Comparison of ENCODE assay signal across 1 cellular context in genomic region chr6:137914530-137915193, GRCh38.
TF ChIP-seq lines count a peak whose summit lies in the region.

No MANE protein-coding gene starts in this region.

TF ChIP-seq in K562, 482 proteins besides CTCF, POLR2A, EP300 and RAD21 (continued from another document and continues in another):
- TF ChIP-seq RERE (CRISPR knock-in tag; IDR thresholded peaks at IDR 0.05; ENCODE audit: borderline replicate concordance) (no peak), YY1 (IDR thresholded peaks at IDR 0.05; ENCODE audit: borderline replicate concordance in 1 of 3, control insufficient read depth in 1 of 3, extremely low read depth in 1 of 3, insufficient read depth in 3 of 3, insufficient read length in 1 of 3, insufficient replicate concordance in 2 of 3, low read depth in 1 of 3, low read length in 2 of 3) (no peak), ZNF76 (CRISPR knock-in tag; IDR thresholded peaks at IDR 0.05; ENCODE audit: borderline replicate concordance) (no peak), STAT5B (CRISPR knock-in tag; IDR thresholded peaks at IDR 0.05) (no peak), ZNF785 (CRISPR knock-in tag; IDR thresholded peaks at IDR 0.05) (no peak), TAL1 (IDR thresholded peaks at IDR 0.05) (peak; percentile 62), ESRRA (IDR thresholded peaks at IDR 0.05; ENCODE audit: borderline replicate concordance, low read depth) (0 out of 2 replicates have a peak, but pooled peaks have one; percentile 10), TOE1 (IDR thresholded peaks at IDR 0.05; ENCODE audit: borderline replicate concordance) (0 out of 2 replicates have a peak, but pooled peaks have one; percentile 16), TOE1 (CRISPR knock-in tag; IDR thresholded peaks at IDR 0.05; ENCODE audit: borderline replicate concordance, low read depth) (no peak), MCM3 (IDR thresholded peaks at IDR 0.05) (no peak), POLR2B (IDR thresholded peaks at IDR 0.05; ENCODE audit: low read depth, partially characterized antibody) (no peak), MYBL2 (IDR thresholded peaks at IDR 0.05; ENCODE audit: low read depth) (no peak), MYBL2 (CRISPR knock-in tag; IDR thresholded peaks at IDR 0.05; ENCODE audit: borderline replicate concordance) (no peak), FOXK1 (CRISPR knock-in tag; IDR thresholded peaks at IDR 0.05; ENCODE audit: borderline replicate concordance) (no peak), BRCA1 (IDR thresholded peaks at IDR 0.05) (no peak), BRCA1 (CRISPR knock-in tag; IDR thresholded peaks at IDR 0.05) (no peak), TEAD2 (tag; IDR thresholded peaks at IDR 0.05) (no peak), IFI16 (CRISPR knock-in tag; IDR thresholded peaks at IDR 0.05) (no peak), OTX1 (CRISPR knock-in tag; IDR thresholded peaks at IDR 0.05) (no peak), CBX1 (IDR thresholded peaks at IDR 0.05; ENCODE audit: low read depth) (no peak), CBX8 (IDR thresholded peaks at IDR 0.05; ENCODE audit: borderline replicate concordance, extremely low read depth, low read depth, low read length, poor library complexity, severe bottlenecking) (no peak), CEBPB (tag; IDR thresholded peaks at IDR 0.05) (no peak), ZNF445 (CRISPR knock-in tag; IDR thresholded peaks at IDR 0.05; ENCODE audit: low read depth) (no peak), FOXJ3 (CRISPR knock-in tag; IDR thresholded peaks at IDR 0.05) (no peak), C11orf30 (IDR thresholded peaks at IDR 0.05; ENCODE audit: low read depth) (peak; percentile 20; the same call in 1 of the 2 replicates), MCM7 (IDR thresholded peaks at IDR 0.05) (no peak), ZNF212 (CRISPR knock-in tag; IDR thresholded peaks at IDR 0.05) (no peak), KDM1A (IDR thresholded peaks at IDR 0.05) (peak; percentile 46 to 73; a peak in 3 of 4 replicates), PHB2 (IDR thresholded peaks at IDR 0.05; ENCODE audit: low read depth) (no peak), MBD1 (CRISPR knock-in tag; IDR thresholded peaks at IDR 0.05) (no peak), ZNF764 (CRISPR knock-in tag; IDR thresholded peaks at IDR 0.05; ENCODE audit: low read depth) (no peak), MNT (conservative IDR thresholded peaks at IDR 0.05) (no peak), ZKSCAN3 (CRISPR knock-in tag; IDR thresholded peaks at IDR 0.05) (0 out of 2 replicates have a peak, but pooled peaks have one; percentile 7), ZNF347 (CRISPR knock-in tag; IDR thresholded peaks at IDR 0.05; ENCODE audit: low read depth) (no peak), CCNT2 (IDR thresholded peaks at IDR 0.05; ENCODE audit: borderline replicate concordance, extremely low read depth, insufficient read length, low read depth, low read length) (peak; percentile 19), KAT7 (CRISPR knock-in tag; IDR thresholded peaks at IDR 0.05; ENCODE audit: borderline replicate concordance) (no peak), TCF7 (IDR thresholded peaks at IDR 0.05; ENCODE audit: borderline replicate concordance) (no peak)
- TF ChIP-seq, protein P1, sequence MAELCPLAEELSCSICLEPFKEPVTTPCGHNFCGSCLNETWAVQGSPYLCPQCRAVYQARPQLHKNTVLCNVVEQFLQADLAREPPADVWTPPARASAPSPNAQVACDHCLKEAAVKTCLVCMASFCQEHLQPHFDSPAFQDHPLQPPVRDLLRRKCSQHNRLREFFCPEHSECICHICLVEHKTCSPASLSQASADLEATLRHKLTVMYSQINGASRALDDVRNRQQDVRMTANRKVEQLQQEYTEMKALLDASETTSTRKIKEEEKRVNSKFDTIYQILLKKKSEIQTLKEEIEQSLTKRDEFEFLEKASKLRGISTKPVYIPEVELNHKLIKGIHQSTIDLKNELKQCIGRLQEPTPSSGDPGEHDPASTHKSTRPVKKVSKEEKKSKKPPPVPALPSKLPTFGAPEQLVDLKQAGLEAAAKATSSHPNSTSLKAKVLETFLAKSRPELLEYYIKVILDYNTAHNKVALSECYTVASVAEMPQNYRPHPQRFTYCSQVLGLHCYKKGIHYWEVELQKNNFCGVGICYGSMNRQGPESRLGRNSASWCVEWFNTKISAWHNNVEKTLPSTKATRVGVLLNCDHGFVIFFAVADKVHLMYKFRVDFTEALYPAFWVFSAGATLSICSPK (IDR thresholded peaks at IDR 0.05; ENCODE audit: borderline replicate concordance) = no peak; the same call in 1 of the 2 replicates
- TF ChIP-seq, protein P2, sequence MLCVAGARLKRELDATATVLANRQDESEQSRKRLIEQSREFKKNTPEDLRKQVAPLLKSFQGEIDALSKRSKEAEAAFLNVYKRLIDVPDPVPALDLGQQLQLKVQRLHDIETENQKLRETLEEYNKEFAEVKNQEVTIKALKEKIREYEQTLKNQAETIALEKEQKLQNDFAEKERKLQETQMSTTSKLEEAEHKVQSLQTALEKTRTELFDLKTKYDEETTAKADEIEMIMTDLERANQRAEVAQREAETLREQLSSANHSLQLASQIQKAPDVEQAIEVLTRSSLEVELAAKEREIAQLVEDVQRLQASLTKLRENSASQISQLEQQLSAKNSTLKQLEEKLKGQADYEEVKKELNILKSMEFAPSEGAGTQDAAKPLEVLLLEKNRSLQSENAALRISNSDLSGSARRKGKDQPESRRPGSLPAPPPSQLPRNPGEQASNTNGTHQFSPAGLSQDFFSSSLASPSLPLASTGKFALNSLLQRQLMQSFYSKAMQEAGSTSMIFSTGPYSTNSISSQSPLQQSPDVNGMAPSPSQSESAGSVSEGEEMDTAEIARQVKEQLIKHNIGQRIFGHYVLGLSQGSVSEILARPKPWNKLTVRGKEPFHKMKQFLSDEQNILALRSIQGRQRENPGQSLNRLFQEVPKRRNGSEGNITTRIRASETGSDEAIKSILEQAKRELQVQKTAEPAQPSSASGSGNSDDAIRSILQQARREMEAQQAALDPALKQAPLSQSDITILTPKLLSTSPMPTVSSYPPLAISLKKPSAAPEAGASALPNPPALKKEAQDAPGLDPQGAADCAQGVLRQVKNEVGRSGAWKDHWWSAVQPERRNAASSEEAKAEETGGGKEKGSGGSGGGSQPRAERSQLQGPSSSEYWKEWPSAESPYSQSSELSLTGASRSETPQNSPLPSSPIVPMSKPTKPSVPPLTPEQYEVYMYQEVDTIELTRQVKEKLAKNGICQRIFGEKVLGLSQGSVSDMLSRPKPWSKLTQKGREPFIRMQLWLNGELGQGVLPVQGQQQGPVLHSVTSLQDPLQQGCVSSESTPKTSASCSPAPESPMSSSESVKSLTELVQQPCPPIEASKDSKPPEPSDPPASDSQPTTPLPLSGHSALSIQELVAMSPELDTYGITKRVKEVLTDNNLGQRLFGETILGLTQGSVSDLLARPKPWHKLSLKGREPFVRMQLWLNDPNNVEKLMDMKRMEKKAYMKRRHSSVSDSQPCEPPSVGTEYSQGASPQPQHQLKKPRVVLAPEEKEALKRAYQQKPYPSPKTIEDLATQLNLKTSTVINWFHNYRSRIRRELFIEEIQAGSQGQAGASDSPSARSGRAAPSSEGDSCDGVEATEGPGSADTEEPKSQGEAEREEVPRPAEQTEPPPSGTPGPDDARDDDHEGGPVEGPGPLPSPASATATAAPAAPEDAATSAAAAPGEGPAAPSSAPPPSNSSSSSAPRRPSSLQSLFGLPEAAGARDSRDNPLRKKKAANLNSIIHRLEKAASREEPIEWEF (CRISPR knock-in tag; IDR thresholded peaks at IDR 0.05) = 0 out of 2 replicates have a peak, but pooled peaks have one; percentile 42
- TF ChIP-seq, protein P3, sequence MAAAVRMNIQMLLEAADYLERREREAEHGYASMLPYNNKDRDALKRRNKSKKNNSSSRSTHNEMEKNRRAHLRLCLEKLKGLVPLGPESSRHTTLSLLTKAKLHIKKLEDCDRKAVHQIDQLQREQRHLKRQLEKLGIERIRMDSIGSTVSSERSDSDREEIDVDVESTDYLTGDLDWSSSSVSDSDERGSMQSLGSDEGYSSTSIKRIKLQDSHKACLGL (CRISPR knock-in tag; IDR thresholded peaks at IDR 0.05; ENCODE audit: borderline replicate concordance, poor library complexity, severe bottlenecking) = no peak
- TF ChIP-seq, protein P4, sequence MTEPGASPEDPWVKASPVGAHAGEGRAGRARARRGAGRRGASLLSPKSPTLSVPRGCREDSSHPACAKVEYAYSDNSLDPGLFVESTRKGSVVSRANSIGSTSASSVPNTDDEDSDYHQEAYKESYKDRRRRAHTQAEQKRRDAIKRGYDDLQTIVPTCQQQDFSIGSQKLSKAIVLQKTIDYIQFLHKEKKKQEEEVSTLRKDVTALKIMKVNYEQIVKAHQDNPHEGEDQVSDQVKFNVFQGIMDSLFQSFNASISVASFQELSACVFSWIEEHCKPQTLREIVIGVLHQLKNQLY (CRISPR knock-in tag; conservative IDR thresholded peaks at IDR 0.05) = 0 out of 4 replicates have a peak, but pooled peaks of 1 of the 2 experiments have one; percentile 7
- TF ChIP-seq, protein P5, sequence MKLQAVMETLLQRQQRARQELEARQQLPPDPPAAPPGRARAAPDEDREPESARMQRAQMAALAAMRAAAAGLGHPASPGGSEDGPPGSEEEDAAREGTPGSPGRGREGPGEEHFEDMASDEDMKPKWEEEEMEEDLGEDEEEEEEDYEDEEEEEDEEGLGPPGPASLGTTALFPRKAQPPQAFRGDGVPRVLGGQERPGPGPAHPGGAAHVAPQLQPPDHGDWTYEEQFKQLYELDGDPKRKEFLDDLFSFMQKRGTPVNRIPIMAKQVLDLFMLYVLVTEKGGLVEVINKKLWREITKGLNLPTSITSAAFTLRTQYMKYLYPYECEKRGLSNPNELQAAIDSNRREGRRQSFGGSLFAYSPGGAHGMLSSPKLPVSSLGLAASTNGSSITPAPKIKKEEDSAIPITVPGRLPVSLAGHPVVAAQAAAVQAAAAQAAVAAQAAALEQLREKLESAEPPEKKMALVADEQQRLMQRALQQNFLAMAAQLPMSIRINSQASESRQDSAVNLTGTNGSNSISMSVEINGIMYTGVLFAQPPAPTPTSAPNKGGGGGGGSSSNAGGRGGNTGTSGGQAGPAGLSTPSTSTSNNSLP (IDR thresholded peaks at IDR 0.05; ENCODE audit: borderline replicate concordance, low read depth, low read length) = peak; percentile 61; the same call in 1 of the 2 replicates
- TF ChIP-seq, protein P6, sequence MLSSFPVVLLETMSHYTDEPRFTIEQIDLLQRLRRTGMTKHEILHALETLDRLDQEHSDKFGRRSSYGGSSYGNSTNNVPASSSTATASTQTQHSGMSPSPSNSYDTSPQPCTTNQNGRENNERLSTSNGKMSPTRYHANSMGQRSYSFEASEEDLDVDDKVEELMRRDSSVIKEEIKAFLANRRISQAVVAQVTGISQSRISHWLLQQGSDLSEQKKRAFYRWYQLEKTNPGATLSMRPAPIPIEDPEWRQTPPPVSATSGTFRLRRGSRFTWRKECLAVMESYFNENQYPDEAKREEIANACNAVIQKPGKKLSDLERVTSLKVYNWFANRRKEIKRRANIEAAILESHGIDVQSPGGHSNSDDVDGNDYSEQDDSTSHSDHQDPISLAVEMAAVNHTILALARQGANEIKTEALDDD (IDR thresholded peaks at IDR 0.05) = no peak
